9 cellular contexts compared by ENCODE assay signal in genomic region chr1:15683411-15684039, GRCh38. TPM values are rescaled to one million over a fixed set of nuclear protein-coding genes. Genes with fewer than 3 reads are reported as not detected.
DNase-seq lines count a peak whose midpoint lies in the region; ATAC-seq and TF ChIP-seq lines count a peak whose summit lies in the region.
"Had no signal": no experiment of that assay in that cellular context is flagged by ENCODE, and none has a peak within 500 bp of the region (broad histone marks: within the 10 kb centered on the region; RNA-seq: fewer than 3 reads in every experiment).

No MANE protein-coding gene starts in this region.

- H3K27me3 Mint-ChIP-seq in naive B cell, result no peaks in the 10 kb centered on the region

- CTCF ChIA-PET in AG04449 (lab: Yijun Ruan, JAX), result no interaction called here

- POLR2A ChIA-PET in AG04449 (lab: Yijun Ruan, JAX), result no interaction called here

- no peaks in the 10 kb centered on the region for H3K36me3 Mint-ChIP-seq in naive B cell

- H3K4me1 Mint-ChIP-seq in naive B cell, result peaks cover 47 to 78% (median 75%) of the 10 kb centered on the region in 3 donors

- peaks cover 0 to 2% (median 0%) of the 10 kb centered on the region in 7 donors for H3K9me3 Mint-ChIP-seq in naive B cell

- peak overlapping the region; percentile 91 to 98 (median 96) for H3K27ac Mint-ChIP-seq in naive B cell

- no peak for ATAC-seq in naive B cell (ENCODE audit: low read depth in 2 of 2)

- H3K9me3 ChIP-seq in MG63 (peaks cover 5% of the 10 kb centered on the region; the same call in 1 of the 2 replicates), duodenal mucosa (ENCODE audit: control insufficient read depth in 1 of 2, low read length in 2 of 2) (no peaks in the 10 kb centered on the region)

- peak overlapping the region; percentile 55 for H3K27ac ChIP-seq in duodenal mucosa (ENCODE audit: low read depth, low read length)

- H3K36me3 ChIP-seq in MG63 (no peaks in the 10 kb centered on the region), duodenal mucosa (ENCODE audit: control insufficient read depth in 1 of 2, insufficient read depth in 2 of 2, low read length in 2 of 2) (no peaks in the 10 kb centered on the region)

- no peak for DNase-seq in AG04449 (ENCODE audit: low read depth, low spot score)
- no peak for DNase-seq in MG63
- DNase-seq in naive B cell, result no peak
- DNase-seq in mucosa of gallbladder (ENCODE audit: low spot score), result no peak
- no peak for DNase-seq in NCI-H510A (lab: John Stamatoyannopoulos, UW)
- no peak for DNase-seq in germinal center (ENCODE audit: low spot score)
- no peak for DNase-seq in NCI-H146 (lab: John Stamatoyannopoulos, UW)
- DNase-seq: NCI-H1694 had no signal

- peak overlapping the region; percentile 62 to 96 (median 83) for H3K4me3 Mint-ChIP-seq in naive B cell

- H3K4me1 ChIP-seq in duodenal mucosa (ENCODE audit: control insufficient read depth in 1 of 2, insufficient read depth in 2 of 2, low read length in 2 of 2), result peaks cover 12 to 24% of the 10 kb centered on the region in 2 donors

- peak overlapping the region; percentile 71 to 91 for H3K9ac ChIP-seq in duodenal mucosa (ENCODE audit: low read depth in 1 of 2, low read length in 2 of 2)

- TF ChIP-seq CTCF in AG04449 (IDR thresholded peaks at IDR 0.05; ENCODE audit: insufficient read depth, low read length, missing control alignments), result no peak

- H3K4me3 ChIP-seq in AG04449 (ENCODE audit: low read depth, low read length) (peak overlapping the region; percentile 74), MG63 (peak overlapping the region; percentile 58), duodenal mucosa (ENCODE audit: low read depth in 1 of 2, low read length in 2 of 2) (peak overlapping the region; percentile 72 to 78)

- H3K27me3 ChIP-seq in MG63, result no peaks in the 10 kb centered on the region
- H3K27me3 ChIP-seq in duodenal mucosa (ENCODE audit: control insufficient read depth in 1 of 2, insufficient read depth in 2 of 2, low read length in 2 of 2), result no peaks in the 10 kb centered on the region

RNA-seq across cellular contexts. Expression of gene PLEKHM2, which starts 0.6 kb away (rescaled TPM):
- total RNA-seq in MG63 (2014; rRNA removed; shearing (Covaris generic); ENCODE audit: low replicate concordance), result 22.8 and 32.6 TPM in 2 replicates
- 10 to 100 TPM in 3 of 6 donors, 1 to 10 TPM in 3; 1.9 to 13.7 (median 8.9) TPM for polyA plus RNA-seq in naive B cell (ENCODE audit: low read depth in 6 of 6)
- total RNA-seq in mucosa of gallbladder, result 71.2 TPM

RNA-seq across cellular contexts. Expression of gene SLC25A34, which starts 52.5 kb away (rescaled TPM):
- total RNA-seq in MG63 (2014; rRNA removed; shearing (Covaris generic); ENCODE audit: low replicate concordance), result not detected in 2 replicates
- 1 to 10 TPM in 1 of 6 donors, under 1 TPM in 1, not detected in 4; 0.73 to 1.3 TPM for polyA plus RNA-seq in naive B cell (ENCODE audit: low read depth in 6 of 6)
- 10.1 TPM for total RNA-seq in mucosa of gallbladder

RNA-seq across cellular contexts. Expression of gene TMEM82, which starts 58.8 kb away (rescaled TPM):
- not detected in 2 replicates for total RNA-seq in MG63 (2014; rRNA removed; shearing (Covaris generic); ENCODE audit: low replicate concordance)
- not detected for polyA plus RNA-seq in naive B cell (ENCODE audit: low read depth in 6 of 6)
- total RNA-seq in mucosa of gallbladder, result 4.9 TPM

Comparison
In these comparisons a context has a peak if more than half of its experiments do, and no peak if none do; other contexts are left out.
1. RNA of gene SLC25A34, which starts 52.5 kb away (total RNA-seq): 10.1 TPM in mucosa of gallbladder (single experiment); not detected in MG63; every median in the first group is over 10 times any median in the second.
2. Peak in every context shown above with its lines, with median percentiles within 50 percentile points of each other: H3K4me3 ChIP-seq.